11 cellular contexts compared by ENCODE assay signal in genomic region chr17:44205962-44206824, GRCh38. TPM values are rescaled to one million over a fixed set of nuclear protein-coding genes. Genes with fewer than 3 reads are reported as not detected.
DNase-seq lines count a peak whose midpoint lies in the region; ATAC-seq and TF ChIP-seq lines count a peak whose summit lies in the region.
"Had no signal": no experiment of that assay in that cellular context is flagged by ENCODE, and none has a peak within 500 bp of the region (broad histone marks: within the 10 kb centered on the region; RNA-seq: fewer than 3 reads in every experiment).

No MANE protein-coding gene starts in this region.

- DNase-seq in AG04450 (ENCODE audit: low read depth, low spot score) (no peak), WERI-Rb-1 (peak; percentile 50), hepatocyte (ENCODE audit: low spot score) (no peak), lower leg skin (ENCODE audit: low spot score in 2 of 2) (no peak), aorta (no peak), caudate nucleus (lab: John Stamatoyannopoulos, UW) (no peak)
- DNase-seq: activated T-cell treated with anti-CD3 and anti-CD28 coated beads, Interleukin-2, amount 50 U/mL, for 72 hours; effector memory CD4-positive, alpha-beta T cell had no signal

- CTCF ChIA-PET in AG04450 (lab: Charles Lee), result interaction anchor here (0.5 to 1.6 kb wide), 6 partner anchors 11 to 139 kb away, joined by 3 to 10 read pairs (median 4); partner anchors contain the start of gene GRN

- H3K4me1 ChIP-seq in hepatocyte (ENCODE audit: insufficient read depth) (peaks cover 3% of the 10 kb centered on the region), aorta (ENCODE audit: control insufficient read depth in 1 of 2, insufficient read depth in 2 of 2, low read length in 2 of 2) (no peaks in the 10 kb centered on the region)

- H3K79me2 ChIP-seq in hepatocyte, result peaks cover 4% of the 10 kb centered on the region

- H3K4me3 ChIP-seq in AG04450 (ENCODE audit: low read depth, low read length) (no peak overlapping the region), WERI-Rb-1 (ENCODE audit: low read depth, low read length) (no peak overlapping the region), hepatocyte (no peak overlapping the region), lower leg skin (ENCODE audit: low read depth, poor library complexity, severe bottlenecking) (no peak overlapping the region), aorta (ENCODE audit: low read length in 2 of 2) (no peak overlapping the region)

- H3K9me3 ChIP-seq in AG04450 (ENCODE audit: control insufficient read depth, insufficient read depth, low read length) (no peaks in the 10 kb centered on the region), WERI-Rb-1 (ENCODE audit: severe bottlenecking) (no peaks in the 10 kb centered on the region), hepatocyte (ENCODE audit: low read depth) (no peaks in the 10 kb centered on the region), aorta (ENCODE audit: control insufficient read depth, low read length) (no peaks in the 10 kb centered on the region)

- 78% methylated on average over 13 of the region's 13 CpGs for WGBS in hepatocyte (ENCODE audit: low lambda C conversion rate, missing lambda C conversion rate)
- WGBS in lower leg skin, 2 donors, result 52 to 57% methylated on average over 13 of the region's 13 CpGs
- 34 to 43% methylated on average over 13 of the region's 13 CpGs for WGBS in aorta, 2 donors

- POLR2A ChIA-PET in AG04450 (lab: Yijun Ruan, JAX), result interaction anchor here (0.7 kb wide), 1 partner anchor 15 kb away, joined by 3 read pairs; no protein-coding TSS in a partner anchor

- H2AFZ ChIP-seq in hepatocyte, result no peak overlapping the region
- H2AFZ ChIP-seq: parathyroid adenoma had no signal

- H3K36me3 ChIP-seq in WERI-Rb-1 (peaks cover 51% of the 10 kb centered on the region), hepatocyte (replicated peaks; ENCODE audit: insufficient read depth, low read depth) (no peaks in the 10 kb centered on the region), aorta (ENCODE audit: control insufficient read depth in 1 of 2, insufficient read depth in 2 of 2, low read length in 1 of 2) (peaks cover 0 to 5% of the 10 kb centered on the region in 2 donors)

- TF ChIP-seq POLR2A in lower leg skin (IDR thresholded peaks at IDR 0.05), result no peak

- H3K27me3 ChIP-seq in AG04450 (ENCODE audit: control insufficient read depth, insufficient read depth, low read length) (no peaks in the 10 kb centered on the region), WERI-Rb-1 (ENCODE audit: insufficient read depth, low read depth, severe bottlenecking) (no peaks in the 10 kb centered on the region), hepatocyte (no peaks in the 10 kb centered on the region), aorta (ENCODE audit: control insufficient read depth in 1 of 2, insufficient read depth in 2 of 2, low read length in 1 of 2) (no peaks in the 10 kb centered on the region)

- H3K4me2 ChIP-seq in hepatocyte, result no peak overlapping the region

- H3K27ac ChIP-seq in AG04450 (ENCODE audit: low read depth, low read length) (peak overlapping the region; percentile 31), WERI-Rb-1 (no peak overlapping the region), hepatocyte (no peak overlapping the region), aorta (ENCODE audit: low read depth in 1 of 2, low read length in 2 of 2) (no peak overlapping the region), caudate nucleus (ENCODE audit: low read depth, low read length) (no peak overlapping the region)
- H3K27ac ChIP-seq: parathyroid adenoma had no signal

- no peaks in the 10 kb centered on the region for H4K20me1 ChIP-seq in hepatocyte (ENCODE audit: insufficient read depth, poor library complexity, severe bottlenecking)

- intact Hi-C loops in lower leg skin (cut with DNase I; ENCODE audit: low total_unique reads), result no loop called here
- intact Hi-C loops in aorta (cut with DNase I), result no loop called here

- ATAC-seq in HG02678 (IDR thresholded peaks at IDR 0.05; ENCODE audit: unreplicated experiment), result no peak
- ATAC-seq in aorta (ENCODE audit: low FRiP score), result no peak
- ATAC-seq: activated T-cell treated with anti-CD3 and anti-CD28 coated beads, Interleukin-2, amount 50 U/mL, for 72 hours had no signal

- peak; percentile 37 for TF ChIP-seq CTCF in AG04450 (IDR thresholded peaks at IDR 0.05; ENCODE audit: low read depth, low read length)
- TF ChIP-seq CTCF in GM12874 (IDR thresholded peaks at IDR 0.05; ENCODE audit: insufficient read depth, low read depth, low read length), result 0 out of 2 replicates have a peak, but pooled peaks have one; percentile 5
- TF ChIP-seq CTCF in WERI-Rb-1 (IDR thresholded peaks at IDR 0.05; ENCODE audit: low read depth, low read length), result peak; percentile 49; the same call in 1 of the 2 replicates
- TF ChIP-seq CTCF in hepatocyte (IDR thresholded peaks at IDR 0.05; ENCODE audit: poor library complexity), result peak; percentile 11
- TF ChIP-seq CTCF in lower leg skin (IDR thresholded peaks at IDR 0.05), result no peak

- no peaks in the 10 kb centered on the region for H3K9me2 ChIP-seq in hepatocyte (replicated peaks; ENCODE audit: insufficient read depth)

RNA-seq across cellular contexts. Expression of gene ATXN7L3, which starts 6.5 kb away (rescaled TPM):
- 44.1 and 51.6 TPM in 2 replicates for polyA plus RNA-seq in AG04450 (2011; rRNA removed)
- polyA minus RNA-seq in AG04450 (2011; rRNA and poly(A)+ RNA removed), result 41.8 and 45.1 TPM in 2 replicates
- total RNA-seq in hepatocyte, result 64.0 and 64.3 TPM in 2 replicates
- 28.7 and 29.2 TPM in 2 replicates for polyA plus RNA-seq in hepatocyte
- total RNA-seq in lower leg skin, result 10 to 100 TPM; 62.4 to 77.9 (median 67.8) TPM
- total RNA-seq in aorta, result 10 to 100 TPM; 62.9 to 67.5 TPM
- polyA plus RNA-seq in aorta, result 10 to 100 TPM; 18.7 to 35.7 TPM

RNA-seq across cellular contexts. Expression of gene UBTF, which starts 13.3 kb away (rescaled TPM):
- 26.6 and 30.0 TPM in 2 replicates for polyA plus RNA-seq in AG04450 (2011; rRNA removed)
- polyA minus RNA-seq in AG04450 (2011; rRNA and poly(A)+ RNA removed), result 28.6 and 31.2 TPM in 2 replicates
- 35.0 and 38.9 TPM in 2 replicates for total RNA-seq in hepatocyte
- 37.2 and 41.1 TPM in 2 replicates for polyA plus RNA-seq in hepatocyte
- 10 to 100 TPM; 62.4 to 70.8 (median 65.7) TPM for total RNA-seq in lower leg skin
- 10 to 100 TPM; 39.1 to 75.4 TPM for total RNA-seq in aorta
- 10 to 100 TPM; 26.5 to 45.9 TPM for polyA plus RNA-seq in aorta

RNA-seq across cellular contexts. Expression of gene TMUB2, which starts 19.4 kb away (rescaled TPM):
- polyA plus RNA-seq in AG04450 (2011; rRNA removed), result 34.3 and 37.1 TPM in 2 replicates
- 22.6 and 32.5 TPM in 2 replicates for polyA minus RNA-seq in AG04450 (2011; rRNA and poly(A)+ RNA removed)
- total RNA-seq in hepatocyte, result 27.7 and 31.3 TPM in 2 replicates
- 46.8 and 54.6 TPM in 2 replicates for polyA plus RNA-seq in hepatocyte
- 10 to 100 TPM; 23.4 to 44.5 (median 34.8) TPM for total RNA-seq in lower leg skin
- 10 to 100 TPM; 25.8 to 39.7 TPM for total RNA-seq in aorta
- polyA plus RNA-seq in aorta, result 10 to 100 TPM; 13.4 to 59.8 TPM

RNA-seq across cellular contexts. Expression of gene ASB16, which starts 35.7 kb away (rescaled TPM):
- polyA plus RNA-seq in AG04450 (2011; rRNA removed) (not detected in 2 replicates), hepatocyte (0.71 and 2.0 TPM in 2 replicates), aorta (1 to 10 TPM in 1 of 2 donors, under 1 TPM in 1; 0.88 to 1.4 TPM)
- polyA minus RNA-seq in AG04450 (2011; rRNA and poly(A)+ RNA removed), result not detected in 2 replicates
- total RNA-seq in hepatocyte (0.23 TPM in 1 of 2 replicates, not detected in the other), lower leg skin (1 to 10 TPM in 1 of 4 donors, not detected in 3; 1.1 TPM), aorta (1 to 10 TPM; 1.4 to 2.1 TPM)

Comparison
In these comparisons a context has a peak if more than half of its experiments do, and no peak if none do; other contexts are left out.
1. CTCF ChIP-seq: peak in AG04450 (single experiment), GM12874 (single experiment), WERI-Rb-1 (single experiment) and hepatocyte (single experiment); none in lower leg skin (0 of 3).